ENCODE assay signal across 19 cellular contexts in the genomic region with DNA sequence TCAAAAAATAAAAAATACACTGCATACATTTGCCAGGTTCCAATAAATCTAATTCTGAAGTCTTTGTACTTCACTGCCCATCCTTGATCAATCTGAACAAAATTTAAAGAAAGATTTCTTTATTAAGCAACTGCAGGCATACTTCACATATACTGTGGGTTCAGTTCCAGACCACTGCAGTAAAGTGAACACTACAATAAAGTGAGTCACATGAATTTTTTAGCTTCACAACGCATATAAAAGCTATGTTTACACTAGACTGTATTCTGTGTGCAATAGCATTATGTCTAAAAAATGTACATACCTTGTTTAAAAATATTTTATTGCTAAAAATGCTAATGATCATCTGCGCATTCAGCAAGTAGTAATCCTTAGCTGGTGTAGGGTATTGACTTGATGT. TPM values are rescaled to one million over a fixed set of nuclear protein-coding genes. Genes with fewer than 3 reads are reported as not detected.
DNase-seq lines count a peak whose midpoint lies in the region; ATAC-seq and TF ChIP-seq lines count a peak whose summit lies in the region.
"Had no signal": no experiment of that assay in that cellular context is flagged by ENCODE, and none has a peak within 500 bp of the region (broad histone marks: within the 10 kb centered on the region; RNA-seq: fewer than 3 reads in every experiment).

No MANE protein-coding gene starts in this region.

- TF ChIP-seq CTCF in PC-3 (conservative IDR thresholded peaks at IDR 0.05; ENCODE audit: low read depth, low read length) (no peak), neural crest cell (conservative IDR thresholded peaks at IDR 0.05) (no peak)

- H3K36me3 ChIP-seq in PC-3 (ENCODE audit: low read depth, low read length), result no peaks in the 10 kb centered on the region
- H3K36me3 ChIP-seq: HAP-1 had no signal

- no peaks in the 10 kb centered on the region for H3K9me2 ChIP-seq in PC-3 (replicated peaks; ENCODE audit: low read length)

- CTCF ChIA-PET in PC-3 (lab: Charles Lee), result no interaction called here

- H3K4me2 ChIP-seq in PC-3 (ENCODE audit: low read length), result no peak overlapping the region
- H3K4me2 ChIP-seq: BLaER1 had no signal

- H3K4me1 Mint-ChIP-seq in neural crest cell, result no peaks in the 10 kb centered on the region
- peaks cover 13 to 22% of the 10 kb centered on the region in 2 donors for H3K4me1 Mint-ChIP-seq in stimulated activated naive B cell treated with anti-CD40 and anti-IgM and Interleukin-4, amounts not matched to agents 10 μg/mL and 1 μg/mL and 100 μg/mL, for 72 hours

- H3K79me2 ChIP-seq in PC-3 (ENCODE audit: low read length), result no peaks in the 10 kb centered on the region

- POLR2A ChIA-PET in PC-3 (lab: Charles Lee; ENCODE audit: unreplicated experiment), result no interaction called here

- peaks cover 24% of the 10 kb centered on the region for H3K36me3 Mint-ChIP-seq in neural crest cell (ENCODE audit: low read depth)
- H3K36me3 Mint-ChIP-seq in stimulated activated naive B cell treated with anti-CD40 and anti-IgM and Interleukin-4, amounts not matched to agents 10 μg/mL and 1 μg/mL and 100 μg/mL, for 72 hours, result peaks cover 16 to 33% of the 10 kb centered on the region in 2 donors

- DNase-seq in EH (ENCODE audit: low read depth) (peak; percentile 53), HCEC 1CT (peak; percentile 9), PC-3 (peak; percentile 63), neural crest cell (ENCODE audit: low read depth, low spot score) (no peak), NCI-H2227 (lab: John Stamatoyannopoulos, UW; ENCODE audit: unreplicated experiment) (no peak), dedifferentiated amniotic fluid mesenchymal stem cell (ENCODE audit: extremely low spot score) (no peak)
- no peak for DNase-seq in stimulated activated naive B cell treated with anti-CD40 and anti-IgM and Interleukin-4, amounts not matched to agents 10 μg/mL and 1 μg/mL and 100 μg/mL, for 72 hours
- DNase-seq: Caco-2; CD4-positive, CD25-positive, alpha-beta regulatory T cell; CD8-positive, alpha-beta T cell; DMS153; DND-41; GOT3 had no signal

- H3K4me1 ChIP-seq in PC-3 (ENCODE audit: insufficient read depth, low read length), result peaks cover 7% of the 10 kb centered on the region
- H3K4me1 ChIP-seq: Caco-2, HAP-1 had no signal

- peak overlapping the region; percentile 19 for H3K27ac Mint-ChIP-seq in neural crest cell (ENCODE audit: unreplicated experiment)
- H3K27ac Mint-ChIP-seq in stimulated activated naive B cell treated with anti-CD40 and anti-IgM and Interleukin-4, amounts not matched to agents 10 μg/mL and 1 μg/mL and 100 μg/mL, for 72 hours, result no peak overlapping the region
- H3K27ac Mint-ChIP-seq: B cell; CD4-positive, CD25-positive, alpha-beta regulatory T cell; CD8-positive, alpha-beta T cell had no signal

- H3F3A ChIP-seq in PC-3 (ENCODE audit: low read length, unreplicated experiment), result no peaks in the 10 kb centered on the region

- BruUV-seq in PC-3 (replicated peaks; lab: Mats Ljungman, UMichigan), result no TSS peak

- H3K27ac ChIP-seq in PC-3 (ENCODE audit: low read length), result no peak overlapping the region
- H3K27ac ChIP-seq: 22Rv1, BLaER1, C4-2B had no signal

- H3K27me3 ChIP-seq in PC-3 (ENCODE audit: low read length), result no peaks in the 10 kb centered on the region

- H3K4me3 Mint-ChIP-seq in neural crest cell, result no peak overlapping the region
- H3K4me3 Mint-ChIP-seq in stimulated activated naive B cell treated with anti-CD40 and anti-IgM and Interleukin-4, amounts not matched to agents 10 μg/mL and 1 μg/mL and 100 μg/mL, for 72 hours, result no peak overlapping the region
- H3K4me3 Mint-ChIP-seq: B cell; CD4-positive, CD25-positive, alpha-beta regulatory T cell; CD8-positive, alpha-beta T cell had no signal

- no peak overlapping the region for H2AFZ ChIP-seq in PC-3 (ENCODE audit: low read length)

- H4K20me1 ChIP-seq in PC-3 (ENCODE audit: low read length), result no peaks in the 10 kb centered on the region

- intact Hi-C loops in PC-3 (cut with micrococcal nuclease), result no loop called here

- ATAC-seq in PC-3 (peak; percentile 100), HG03571 (IDR thresholded peaks at IDR 0.05; ENCODE audit: unreplicated experiment) (no peak)
- ATAC-seq in stimulated activated naive B cell treated with anti-CD40 and anti-IgM and Interleukin-4, amounts not matched to agents 10 μg/mL and 1 μg/mL and 100 μg/mL, for 72 hours (replicated peaks), result no peak
- ATAC-seq: CD8-positive, alpha-beta T cell had no signal

- no peak overlapping the region for H3K9ac ChIP-seq in PC-3 (ENCODE audit: low read length)
- H3K9ac ChIP-seq: BLaER1 had no signal

- H3K27me3 Mint-ChIP-seq in neural crest cell (ENCODE audit: low read depth), result no peaks in the 10 kb centered on the region
- H3K27me3 Mint-ChIP-seq in stimulated activated naive B cell treated with anti-CD40 and anti-IgM and Interleukin-4, amounts not matched to agents 10 μg/mL and 1 μg/mL and 100 μg/mL, for 72 hours, result no peaks in the 10 kb centered on the region
- H3K27me3 Mint-ChIP-seq: B cell; CD4-positive, CD25-positive, alpha-beta regulatory T cell had no signal

- H3K9me3 Mint-ChIP-seq in neural crest cell, result peaks cover 6% of the 10 kb centered on the region
- H3K9me3 Mint-ChIP-seq in stimulated activated naive B cell treated with anti-CD40 and anti-IgM and Interleukin-4, amounts not matched to agents 10 μg/mL and 1 μg/mL and 100 μg/mL, for 72 hours, result peaks cover 1 to 6% of the 10 kb centered on the region in 2 donors

- H3K9me3 ChIP-seq in PC-3 (ENCODE audit: low read length), result no peaks in the 10 kb centered on the region
- H3K9me3 ChIP-seq: Caco-2, HAP-1 had no signal

- no peak overlapping the region for H3K4me3 ChIP-seq in PC-3 (ENCODE audit: low read length)
- H3K4me3 ChIP-seq: BLaER1, HAP-1 had no signal

RNA-seq across cellular contexts. Expression of a gene that starts 52.1 kb away (rescaled TPM):
- total RNA-seq in PC-3 (2014; rRNA removed) (5.8 and 9.0 TPM in 2 replicates), neural crest cell (74.4 and 81.7 TPM in 2 replicates)

Comparison
In these comparisons a context has a peak if more than half of its experiments do, and no peak if none do; other contexts are left out.
1. DNase-seq: peak in EH (single experiment), HCEC 1CT (single experiment) and PC-3 (single experiment); none in neural crest cell (single experiment), NCI-H2227 (single experiment), dedifferentiated amniotic fluid mesenchymal stem cell (single experiment) and stimulated activated naive B cell treated with anti-CD40 and anti-IgM and Interleukin-4, amounts not matched to agents 10 μg/mL and 1 μg/mL and 100 μg/mL, for 72 hours (single experiment).